ENCODE assay signal across 24 cellular contexts in the genomic region with DNA sequence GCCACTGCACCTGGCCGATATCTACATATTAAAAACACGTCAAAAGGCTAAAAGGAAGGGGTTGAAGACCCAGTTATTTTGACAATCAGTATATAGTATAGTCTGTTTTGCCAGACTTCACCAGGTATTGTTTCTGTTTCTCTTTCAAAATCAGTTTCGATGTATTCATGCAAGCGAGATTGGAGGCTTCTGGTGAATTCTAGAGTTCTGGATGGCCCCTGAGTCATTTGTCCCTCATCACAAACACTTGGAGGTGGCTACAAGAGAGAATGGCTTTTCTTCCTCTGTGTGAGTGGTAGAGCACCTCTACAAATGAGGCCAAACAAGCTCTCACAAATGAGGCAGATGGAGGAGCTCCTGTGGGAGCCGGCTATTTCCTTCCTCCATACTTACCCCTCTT.
"Had no signal": no experiment of that assay in that cellular context is flagged by ENCODE, and none has a peak within 500 bp of the region (broad histone marks: within the 10 kb centered on the region; RNA-seq: fewer than 3 reads in every experiment).

No MANE protein-coding gene starts in this region.

- H3K27ac Mint-ChIP-seq: endodermal cell; naive thymus-derived CD8-positive, alpha-beta T cell; nephron progenitor cell; stimulated activated memory B cell treated with anti-CD40 and anti-IgM and Interleukin-4, amounts not matched to agents 10 μg/mL and 1 μg/mL and 100 μg/mL, for 72 hours; type B pancreatic cell had no signal

- H3K4me3 Mint-ChIP-seq: endodermal cell; naive thymus-derived CD8-positive, alpha-beta T cell; nephron progenitor cell; stimulated activated memory B cell treated with anti-CD40 and anti-IgM and Interleukin-4, amounts not matched to agents 10 μg/mL and 1 μg/mL and 100 μg/mL, for 72 hours; type B pancreatic cell had no signal

- H3K27ac ChIP-seq: epithelial cell of prostate, gastrocnemius medialis, lower lobe of right lung, prostate gland, right atrium auricular region, sigmoid colon, testis, tibial artery had no signal

- H3K4me1 ChIP-seq: gastrocnemius medialis, lower lobe of right lung, prostate gland, right atrium auricular region, sigmoid colon, testis, tibial artery had no signal

- H3K9me3 ChIP-seq: gastrocnemius medialis, lower lobe of right lung, prostate gland, sigmoid colon, testis had no signal

- H3K4me1 Mint-ChIP-seq: naive thymus-derived CD8-positive, alpha-beta T cell had no signal

- DNase-seq: effector CD8-positive, alpha-beta T cell; endodermal cell; foreskin fibroblast; gastrocnemius medialis; head of caudate nucleus; left ventricle myocardium superior; lower lobe of right lung; naive thymus-derived CD8-positive, alpha-beta T cell; nephron progenitor cell; nucleus accumbens; sigmoid colon; stimulated activated CD4-positive, alpha-beta T cell treated with anti-CD3 and anti-CD28 coated beads, Interleukin-2, amount 100 ng/mL, for 24 hours; stimulated activated CD4-positive, alpha-beta T cell treated with anti-CD3 and anti-CD28 coated beads, Interleukin-4, amount 100 ng/mL, for 24 hours; stimulated activated naive CD8-positive, alpha-beta T cell treated with anti-CD3 and anti-CD28 coated beads, Interleukin-15, Interleukin-2, amounts not matched to agents 100 U/mL and 50 U/mL, for 24 hours; substantia nigra; testis; tibial artery had no signal

- FAIRE-seq: keratinocyte had no signal

- H3K36me3 ChIP-seq: gastrocnemius medialis, lower lobe of right lung, prostate gland, right atrium auricular region, sigmoid colon, tibial artery had no signal

- ATAC-seq: esophagus mucosa; gastrocnemius medialis; left ventricle myocardium superior; lower lobe of right lung; naive thymus-derived CD8-positive, alpha-beta T cell; stimulated activated memory B cell treated with anti-CD40 and anti-IgM and Interleukin-4, amounts not matched to agents 10 μg/mL and 1 μg/mL and 100 μg/mL, for 72 hours; stimulated activated naive CD8-positive, alpha-beta T cell treated with anti-CD3 and anti-CD28 coated beads, Interleukin-15, Interleukin-2, amounts not matched to agents 100 U/mL and 50 U/mL, for 24 hours had no signal

- H3K4me3 ChIP-seq: gastrocnemius medialis, lower lobe of right lung, prostate gland, right atrium auricular region, sigmoid colon, testis, tibial artery had no signal

- H3K36me3 Mint-ChIP-seq: stimulated activated memory B cell treated with anti-CD40 and anti-IgM and Interleukin-4, amounts not matched to agents 10 μg/mL and 1 μg/mL and 100 μg/mL, for 72 hours; type B pancreatic cell had no signal

- H3K27me3 ChIP-seq: gastrocnemius medialis, right atrium auricular region, sigmoid colon, testis, tibial artery had no signal
